1 cellular context compared by ENCODE assay signal in the genomic region with DNA sequence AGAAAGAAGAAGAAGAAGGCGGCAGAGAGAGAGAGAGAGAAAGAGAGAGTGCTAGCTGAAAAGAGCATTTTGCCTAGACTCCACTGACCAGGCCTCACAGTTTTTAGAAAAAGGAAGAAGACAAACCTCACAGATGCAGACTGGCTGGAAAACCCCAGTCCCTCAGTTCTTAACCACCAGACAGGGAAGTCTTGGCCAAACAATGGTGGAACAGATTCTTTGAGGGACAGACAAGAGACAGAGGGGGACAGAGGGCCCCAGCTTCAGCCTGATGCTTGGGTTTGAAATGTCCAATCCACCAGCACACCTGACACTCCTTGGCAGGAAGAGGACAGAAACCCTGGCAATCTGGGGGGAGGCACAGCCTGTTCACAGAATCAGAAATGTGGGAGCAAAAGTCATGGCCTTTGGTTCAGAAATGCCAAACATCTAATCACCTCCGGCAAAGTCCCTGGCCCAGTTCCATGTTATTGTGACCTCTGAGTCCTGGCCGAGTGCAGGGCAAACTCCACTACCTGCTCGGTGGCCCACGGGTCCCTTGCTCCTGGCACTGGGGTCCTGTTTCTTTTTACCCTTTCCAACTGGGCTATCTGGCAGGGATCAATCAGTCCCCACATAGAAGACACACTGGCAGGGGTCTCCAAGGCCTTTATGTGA.
TF ChIP-seq lines count a peak whose summit lies in the region.

No MANE protein-coding gene starts in this region.

TF ChIP-seq in HCT116, 20 proteins besides CTCF, POLR2A, EP300 and RAD21 (continued from another document):
- TF ChIP-seq, protein P1, sequence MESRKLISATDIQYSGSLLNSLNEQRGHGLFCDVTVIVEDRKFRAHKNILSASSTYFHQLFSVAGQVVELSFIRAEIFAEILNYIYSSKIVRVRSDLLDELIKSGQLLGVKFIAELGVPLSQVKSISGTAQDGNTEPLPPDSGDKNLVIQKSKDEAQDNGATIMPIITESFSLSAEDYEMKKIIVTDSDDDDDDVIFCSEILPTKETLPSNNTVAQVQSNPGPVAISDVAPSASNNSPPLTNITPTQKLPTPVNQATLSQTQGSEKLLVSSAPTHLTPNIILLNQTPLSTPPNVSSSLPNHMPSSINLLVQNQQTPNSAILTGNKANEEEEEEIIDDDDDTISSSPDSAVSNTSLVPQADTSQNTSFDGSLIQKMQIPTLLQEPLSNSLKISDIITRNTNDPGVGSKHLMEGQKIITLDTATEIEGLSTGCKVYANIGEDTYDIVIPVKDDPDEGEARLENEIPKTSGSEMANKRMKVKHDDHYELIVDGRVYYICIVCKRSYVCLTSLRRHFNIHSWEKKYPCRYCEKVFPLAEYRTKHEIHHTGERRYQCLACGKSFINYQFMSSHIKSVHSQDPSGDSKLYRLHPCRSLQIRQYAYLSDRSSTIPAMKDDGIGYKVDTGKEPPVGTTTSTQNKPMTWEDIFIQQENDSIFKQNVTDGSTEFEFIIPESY (IDR thresholded peaks at IDR 0.05; ENCODE audit: extremely low read depth, insufficient replicate concordance, low read length) = no peak
- TF ChIP-seq EZH2phosphoT487 (IDR thresholded peaks at IDR 0.05; ENCODE audit: borderline replicate concordance) = no peak
- no peak for TF ChIP-seq ZNF274 (IDR thresholded peaks at IDR 0.05; ENCODE audit: low read depth, low read length)
- TF ChIP-seq POLR2AphosphoS5 (IDR thresholded peaks at IDR 0.05; ENCODE audit: low read depth, low read length) = no peak
- no peak for TF ChIP-seq ELF1 (IDR thresholded peaks at IDR 0.05; ENCODE audit: borderline replicate concordance, low read depth)
- no peak for TF ChIP-seq EZH2 (IDR thresholded peaks at IDR 0.05)
- TF ChIP-seq, protein P2, sequence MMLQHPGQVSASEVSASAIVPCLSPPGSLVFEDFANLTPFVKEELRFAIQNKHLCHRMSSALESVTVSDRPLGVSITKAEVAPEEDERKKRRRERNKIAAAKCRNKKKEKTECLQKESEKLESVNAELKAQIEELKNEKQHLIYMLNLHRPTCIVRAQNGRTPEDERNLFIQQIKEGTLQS (IDR thresholded peaks at IDR 0.05) = no peak
- TF ChIP-seq, protein P3, sequence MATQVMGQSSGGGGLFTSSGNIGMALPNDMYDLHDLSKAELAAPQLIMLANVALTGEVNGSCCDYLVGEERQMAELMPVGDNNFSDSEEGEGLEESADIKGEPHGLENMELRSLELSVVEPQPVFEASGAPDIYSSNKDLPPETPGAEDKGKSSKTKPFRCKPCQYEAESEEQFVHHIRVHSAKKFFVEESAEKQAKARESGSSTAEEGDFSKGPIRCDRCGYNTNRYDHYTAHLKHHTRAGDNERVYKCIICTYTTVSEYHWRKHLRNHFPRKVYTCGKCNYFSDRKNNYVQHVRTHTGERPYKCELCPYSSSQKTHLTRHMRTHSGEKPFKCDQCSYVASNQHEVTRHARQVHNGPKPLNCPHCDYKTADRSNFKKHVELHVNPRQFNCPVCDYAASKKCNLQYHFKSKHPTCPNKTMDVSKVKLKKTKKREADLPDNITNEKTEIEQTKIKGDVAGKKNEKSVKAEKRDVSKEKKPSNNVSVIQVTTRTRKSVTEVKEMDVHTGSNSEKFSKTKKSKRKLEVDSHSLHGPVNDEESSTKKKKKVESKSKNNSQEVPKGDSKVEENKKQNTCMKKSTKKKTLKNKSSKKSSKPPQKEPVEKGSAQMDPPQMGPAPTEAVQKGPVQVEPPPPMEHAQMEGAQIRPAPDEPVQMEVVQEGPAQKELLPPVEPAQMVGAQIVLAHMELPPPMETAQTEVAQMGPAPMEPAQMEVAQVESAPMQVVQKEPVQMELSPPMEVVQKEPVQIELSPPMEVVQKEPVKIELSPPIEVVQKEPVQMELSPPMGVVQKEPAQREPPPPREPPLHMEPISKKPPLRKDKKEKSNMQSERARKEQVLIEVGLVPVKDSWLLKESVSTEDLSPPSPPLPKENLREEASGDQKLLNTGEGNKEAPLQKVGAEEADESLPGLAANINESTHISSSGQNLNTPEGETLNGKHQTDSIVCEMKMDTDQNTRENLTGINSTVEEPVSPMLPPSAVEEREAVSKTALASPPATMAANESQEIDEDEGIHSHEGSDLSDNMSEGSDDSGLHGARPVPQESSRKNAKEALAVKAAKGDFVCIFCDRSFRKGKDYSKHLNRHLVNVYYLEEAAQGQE (IDR thresholded peaks at IDR 0.05; ENCODE audit: low read depth) = no peak
- TF ChIP-seq, protein P4, sequence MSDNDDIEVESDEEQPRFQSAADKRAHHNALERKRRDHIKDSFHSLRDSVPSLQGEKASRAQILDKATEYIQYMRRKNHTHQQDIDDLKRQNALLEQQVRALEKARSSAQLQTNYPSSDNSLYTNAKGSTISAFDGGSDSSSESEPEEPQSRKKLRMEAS (IDR thresholded peaks at IDR 0.05) = no peak
- no peak for TF ChIP-seq EGR1 (IDR thresholded peaks at IDR 0.05; ENCODE audit: low read depth)
